ENCODE assay signal across 22 cellular contexts in genomic region chr10:299512-299911, GRCh38.
DNase-seq lines count a peak whose midpoint lies in the region; ATAC-seq and TF ChIP-seq lines count a peak whose summit lies in the region.
"Had no signal": no experiment of that assay in that cellular context is flagged by ENCODE, and none has a peak within 500 bp of the region (broad histone marks: within the 10 kb centered on the region; RNA-seq: fewer than 3 reads in every experiment).

No MANE protein-coding gene starts in this region.

- no peaks in the 10 kb centered on the region for H3K27me3 Mint-ChIP-seq in stimulated activated memory B cell treated with anti-CD40 and anti-IgM and Interleukin-4, amounts not matched to agents 10 μg/mL and 1 μg/mL and 100 μg/mL, for 72 hours
- H3K27me3 Mint-ChIP-seq in activated CD8-positive, alpha-beta T cell treated with anti-CD3 and anti-CD28 coated beads for 36 hours = no peaks in the 10 kb centered on the region
- H3K27me3 Mint-ChIP-seq: activated T-helper 17 cell treated with anti-CD3 and anti-CD28 coated beads, Interleukin-2, amount 50 U/mL, for 72 hours had no signal

- CTCF ChIA-PET in activated CD8-positive, alpha-beta T cell treated with anti-CD3 and anti-CD28 coated beads for 36 hours (lab: Charles Lee) = no interaction called here

- peaks cover 5% of the 10 kb centered on the region for H3K9me3 Mint-ChIP-seq in stimulated activated memory B cell treated with anti-CD40 and anti-IgM and Interleukin-4, amounts not matched to agents 10 μg/mL and 1 μg/mL and 100 μg/mL, for 72 hours
- no peaks in the 10 kb centered on the region for H3K9me3 Mint-ChIP-seq in activated CD8-positive, alpha-beta T cell treated with anti-CD3 and anti-CD28 coated beads for 36 hours
- H3K9me3 Mint-ChIP-seq: activated T-helper 17 cell treated with anti-CD3 and anti-CD28 coated beads, Interleukin-2, amount 50 U/mL, for 72 hours; natural killer cell had no signal

- intact Hi-C loops in activated CD8-positive, alpha-beta T cell treated with anti-CD3 and anti-CD28 coated beads for 36 hours (cut with micrococcal nuclease) = no loop called here

- H3K36me3 Mint-ChIP-seq in stimulated activated memory B cell treated with anti-CD40 and anti-IgM and Interleukin-4, amounts not matched to agents 10 μg/mL and 1 μg/mL and 100 μg/mL, for 72 hours = peaks cover 5% of the 10 kb centered on the region
- H3K36me3 Mint-ChIP-seq in activated CD8-positive, alpha-beta T cell treated with anti-CD3 and anti-CD28 coated beads for 36 hours (ENCODE audit: low read depth) = no peaks in the 10 kb centered on the region
- H3K36me3 Mint-ChIP-seq: activated naive CD4-positive, alpha-beta T cell treated with anti-CD3 and anti-CD28 coated beads, Interleukin-2, amount 50 U/mL, for 72 hours; natural killer cell had no signal

- POLR2A ChIA-PET in activated CD8-positive, alpha-beta T cell treated with anti-CD3 and anti-CD28 coated beads for 36 hours (lab: Charles Lee) = no interaction called here

- ATAC-seq in GM18511 (IDR thresholded peaks at IDR 0.05; ENCODE audit: unreplicated experiment) (peak; percentile 63), GM21526 (IDR thresholded peaks at IDR 0.05; ENCODE audit: low FRiP score, unreplicated experiment) (peak; percentile 59), HG03354 (IDR thresholded peaks at IDR 0.05; ENCODE audit: poor library complexity, severe bottlenecking, unreplicated experiment) (peak; percentile 41)
- ATAC-seq in stimulated activated memory B cell treated with anti-CD40 and anti-IgM and Interleukin-4, amounts not matched to agents 10 μg/mL and 1 μg/mL and 100 μg/mL, for 72 hours = no peak
- no peak for ATAC-seq in activated CD8-positive, alpha-beta T cell treated with anti-CD3 and anti-CD28 coated beads for 36 hours
- ATAC-seq: activated naive CD4-positive, alpha-beta T cell treated with anti-CD3 and anti-CD28 coated beads, Interleukin-2, amount 50 U/mL, for 72 hours; activated T-helper 17 cell treated with anti-CD3 and anti-CD28 coated beads, Interleukin-2, amount 50 U/mL, for 72 hours; gastroesophageal sphincter; natural killer cell; WTC11 had no signal

- H3K4me3 Mint-ChIP-seq in stimulated activated memory B cell treated with anti-CD40 and anti-IgM and Interleukin-4, amounts not matched to agents 10 μg/mL and 1 μg/mL and 100 μg/mL, for 72 hours = peak overlapping the region; percentile 75
- H3K4me3 Mint-ChIP-seq in activated CD8-positive, alpha-beta T cell treated with anti-CD3 and anti-CD28 coated beads for 36 hours = no peak overlapping the region
- H3K4me3 Mint-ChIP-seq: activated T-helper 17 cell treated with anti-CD3 and anti-CD28 coated beads, Interleukin-2, amount 50 U/mL, for 72 hours; natural killer cell; WTC11 had no signal

- H3K27ac Mint-ChIP-seq in stimulated activated memory B cell treated with anti-CD40 and anti-IgM and Interleukin-4, amounts not matched to agents 10 μg/mL and 1 μg/mL and 100 μg/mL, for 72 hours = peak overlapping the region; percentile 88
- no peak overlapping the region for H3K27ac Mint-ChIP-seq in activated CD8-positive, alpha-beta T cell treated with anti-CD3 and anti-CD28 coated beads for 36 hours
- H3K27ac Mint-ChIP-seq: activated naive CD4-positive, alpha-beta T cell treated with anti-CD3 and anti-CD28 coated beads, Interleukin-2, amount 50 U/mL, for 72 hours; activated T-helper 17 cell treated with anti-CD3 and anti-CD28 coated beads, Interleukin-2, amount 50 U/mL, for 72 hours; natural killer cell; WTC11 had no signal

- TF ChIP-seq CTCF in activated CD8-positive, alpha-beta T cell treated with anti-CD3 and anti-CD28 coated beads for 36 hours (IDR thresholded peaks at IDR 0.05) = no peak

- no peak for DNase-seq in activated CD8-positive, alpha-beta T cell treated with anti-CD3 and anti-CD28 coated beads for 36 hours
- no peak for DNase-seq in HK-2 (ENCODE audit: unreplicated experiment)
- no peak for DNase-seq in DMS 273 treated with DMSO at 0.1 percent for 48 hours (lab: John Stamatoyannopoulos, UW)
- DNase-seq: aorta, EL, GM23248, left ventricle myocardium inferior, midbrain, natural killer cell, NCI-H1436, NCI-H2107, NCI-H446, PC-9, Right ventricle myocardium superior had no signal

- H3K4me1 Mint-ChIP-seq in stimulated activated memory B cell treated with anti-CD40 and anti-IgM and Interleukin-4, amounts not matched to agents 10 μg/mL and 1 μg/mL and 100 μg/mL, for 72 hours = peaks cover 14% of the 10 kb centered on the region
- no peaks in the 10 kb centered on the region for H3K4me1 Mint-ChIP-seq in activated CD8-positive, alpha-beta T cell treated with anti-CD3 and anti-CD28 coated beads for 36 hours (ENCODE audit: low read depth)
- H3K4me1 Mint-ChIP-seq: activated T-helper 17 cell treated with anti-CD3 and anti-CD28 coated beads, Interleukin-2, amount 50 U/mL, for 72 hours; natural killer cell; WTC11 had no signal

Comparison
In these comparisons a context has a peak if more than half of its experiments do, and no peak if none do; other contexts are left out.
1. ATAC-seq: peak in GM18511 (single experiment), GM21526 (single experiment) and HG03354 (single experiment); none in stimulated activated memory B cell treated with anti-CD40 and anti-IgM and Interleukin-4, amounts not matched to agents 10 μg/mL and 1 μg/mL and 100 μg/mL, for 72 hours (single experiment) and activated CD8-positive, alpha-beta T cell treated with anti-CD3 and anti-CD28 coated beads for 36 hours (single experiment).